In the genomic region with DNA sequence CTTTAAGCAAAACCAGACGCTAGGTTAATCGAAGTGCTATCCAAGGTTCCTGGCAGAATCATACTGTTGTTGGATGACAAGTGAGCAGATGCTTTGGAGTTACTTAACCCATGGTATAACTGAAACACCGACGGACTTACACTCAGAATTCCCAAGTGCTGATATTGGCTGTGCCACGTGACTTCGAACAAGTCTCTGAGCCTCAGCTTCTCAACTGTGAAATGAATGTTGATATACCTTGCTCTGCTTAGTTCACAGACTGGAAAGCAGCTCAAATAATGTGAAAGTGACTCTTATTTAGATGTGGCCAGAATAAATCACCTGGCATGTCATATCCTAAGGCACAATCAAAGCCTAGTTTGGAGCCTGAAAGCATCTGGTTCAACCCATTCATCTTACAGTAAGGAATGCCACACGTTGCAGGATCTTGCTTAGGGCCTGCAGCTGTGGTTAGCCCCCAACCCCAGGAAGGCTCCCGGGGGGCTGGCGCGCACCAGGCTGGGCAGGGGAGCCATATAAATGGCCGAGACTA, we compare ENCODE assay signal across 8 cellular contexts. TPM values are rescaled to one million over a fixed set of nuclear protein-coding genes. Genes with fewer than 3 reads are reported as not detected.
DNase-seq lines count a peak whose midpoint lies in the region; ATAC-seq and TF ChIP-seq lines count a peak whose summit lies in the region.

No MANE protein-coding gene starts in this region.

- no peaks in the 10 kb centered on the region for H3K9me3 Mint-ChIP-seq in activated T-cell treated with anti-CD3 and anti-CD28 coated beads, Interleukin-2, amount 50 U/mL, for 72 hours
- H3K9me3 Mint-ChIP-seq in activated naive CD8-positive, alpha-beta T cell treated with anti-CD3 and anti-CD28 coated beads for 36 hours: no peaks in the 10 kb centered on the region

- DNase-seq in activated T-cell treated with anti-CD3 and anti-CD28 coated beads, Interleukin-2, amount 50 U/mL, for 72 hours: no peak
- DNase-seq in activated T-cell treated with anti-CD3 and anti-CD28 coated beads, Interleukin-2, amount 50 U/mL, for 1 hour: no peak
- DNase-seq in activated naive CD8-positive, alpha-beta T cell treated with anti-CD3 and anti-CD28 coated beads for 36 hours: no peak
- DNase-seq in kidney epithelial cell (ENCODE audit: low read depth) (no peak), tibial artery (no peak), GM10248 (ENCODE audit: extremely low spot score) (no peak), kidney glomerular epithelial cell (lab: John Stamatoyannopoulos, UW) (no peak)
- no peak for DNase-seq in stimulated activated CD4-positive, alpha-beta T cell treated with anti-CD3 and anti-CD28 coated beads, Interleukin-15, amount 100 ng/mL, for 24 hours

- peaks cover 5 to 20% of the 10 kb centered on the region in 2 donors for H3K36me3 Mint-ChIP-seq in activated T-cell treated with anti-CD3 and anti-CD28 coated beads, Interleukin-2, amount 50 U/mL, for 72 hours (ENCODE audit: insufficient read depth in 2 of 2)
- H3K36me3 Mint-ChIP-seq in activated naive CD8-positive, alpha-beta T cell treated with anti-CD3 and anti-CD28 coated beads for 36 hours: peaks cover 29% of the 10 kb centered on the region

- H3K27me3 Mint-ChIP-seq in activated T-cell treated with anti-CD3 and anti-CD28 coated beads, Interleukin-2, amount 50 U/mL, for 72 hours (ENCODE audit: low read depth): no peaks in the 10 kb centered on the region
- no peaks in the 10 kb centered on the region for H3K27me3 Mint-ChIP-seq in activated naive CD8-positive, alpha-beta T cell treated with anti-CD3 and anti-CD28 coated beads for 36 hours

- H3K4me3 ChIP-seq in kidney epithelial cell (ENCODE audit: low read depth, low read length) (peak overlapping the region; percentile 60), tibial artery (peak overlapping the region; percentile 93 to 97)

- H3K27me3 ChIP-seq in kidney epithelial cell (ENCODE audit: control insufficient read depth, insufficient read depth, low read length) (no peaks in the 10 kb centered on the region), tibial artery (no peaks in the 10 kb centered on the region)

- peak overlapping the region; percentile 90 for H3K4me3 Mint-ChIP-seq in activated T-cell treated with anti-CD3 and anti-CD28 coated beads, Interleukin-2, amount 50 U/mL, for 72 hours
- H3K4me3 Mint-ChIP-seq in activated naive CD8-positive, alpha-beta T cell treated with anti-CD3 and anti-CD28 coated beads for 36 hours: peak overlapping the region; percentile 90

- intact Hi-C loops in tibial artery (cut with DNase I; ENCODE audit: low total_unique reads): loop anchor here (5.0 kb wide), 1 partner anchor 80 kb away; the partner anchor contains the start of gene CNOT8

- CTCF ChIA-PET in GM10248 (lab: Yijun Ruan, JAX): interaction anchor here (0.8 to 1.8 kb wide), 6 partner anchors 9 to 149 kb away, joined by 3 to 7 read pairs (median 3); no protein-coding TSS in a partner anchor

- H3K27ac Mint-ChIP-seq in activated T-cell treated with anti-CD3 and anti-CD28 coated beads, Interleukin-2, amount 50 U/mL, for 72 hours: peak overlapping the region; percentile 74
- H3K27ac Mint-ChIP-seq in activated naive CD8-positive, alpha-beta T cell treated with anti-CD3 and anti-CD28 coated beads for 36 hours: peak overlapping the region; percentile 91

- no peaks in the 10 kb centered on the region for H3K9me3 ChIP-seq in tibial artery

- TF ChIP-seq CTCF in kidney epithelial cell (IDR thresholded peaks at IDR 0.05; ENCODE audit: insufficient read depth, low read length, poor library complexity, severe bottlenecking) (no peak), tibial artery (IDR thresholded peaks at IDR 0.05) (no peak), GM10248 (IDR thresholded peaks at IDR 0.05; ENCODE audit: control extremely low read depth, extremely low read depth, low read depth, missing control alignments) (no peak)

- H3K4me1 Mint-ChIP-seq in activated T-cell treated with anti-CD3 and anti-CD28 coated beads, Interleukin-2, amount 50 U/mL, for 72 hours (ENCODE audit: low read depth): peaks cover 50% of the 10 kb centered on the region
- H3K4me1 Mint-ChIP-seq in activated naive CD8-positive, alpha-beta T cell treated with anti-CD3 and anti-CD28 coated beads for 36 hours: peaks cover 40% of the 10 kb centered on the region

- H3K4me1 ChIP-seq in tibial artery: peaks cover 0 to 30% (median 22%) of the 10 kb centered on the region in 4 donors

- H3K36me3 ChIP-seq in kidney epithelial cell (ENCODE audit: control insufficient read depth, insufficient read depth, low read length): peaks cover 2% of the 10 kb centered on the region
- H3K36me3 ChIP-seq in tibial artery: peaks cover 0 to 17% (median under 1%) of the 10 kb centered on the region in 3 donors

- peak overlapping the region; percentile 84 to 85 for H3K27ac ChIP-seq in tibial artery

- POLR2A ChIA-PET in GM10248 (lab: Yijun Ruan, JAX): interaction anchor here (1.2 kb wide), 1 partner anchor 9 kb away, joined by 3 read pairs; no protein-coding TSS in a partner anchor

- ATAC-seq in activated T-cell treated with anti-CD3 and anti-CD28 coated beads, Interleukin-2, amount 50 U/mL, for 72 hours (replicated peaks in 1 of 2): no peak

RNA-seq across cellular contexts. Expression of gene GEMIN5, which starts 0.8 kb away (rescaled TPM):
- 10 to 100 TPM; 14.4 to 15.8 TPM for total RNA-seq in activated T-cell treated with anti-CD3 and anti-CD28 coated beads, Interleukin-2, amount 50 U/mL, for 72 hours
- total RNA-seq in activated naive CD8-positive, alpha-beta T cell treated with anti-CD3 and anti-CD28 coated beads for 36 hours: 10 to 100 TPM; 41.9 to 44.8 TPM
- 14.7 and 16.3 TPM in 2 replicates for total RNA-seq in kidney epithelial cell

RNA-seq across cellular contexts. Expression of gene MRPL22, which starts 3.6 kb away (rescaled TPM):
- 10 to 100 TPM; 67.5 to 78.0 TPM for total RNA-seq in activated T-cell treated with anti-CD3 and anti-CD28 coated beads, Interleukin-2, amount 50 U/mL, for 72 hours
- 10 to 100 TPM; 75.3 to 91.0 TPM for total RNA-seq in activated naive CD8-positive, alpha-beta T cell treated with anti-CD3 and anti-CD28 coated beads for 36 hours
- 24.5 and 26.8 TPM in 2 replicates for total RNA-seq in kidney epithelial cell
